ENCODE assay signal across 2 cellular contexts in the genomic region with DNA sequence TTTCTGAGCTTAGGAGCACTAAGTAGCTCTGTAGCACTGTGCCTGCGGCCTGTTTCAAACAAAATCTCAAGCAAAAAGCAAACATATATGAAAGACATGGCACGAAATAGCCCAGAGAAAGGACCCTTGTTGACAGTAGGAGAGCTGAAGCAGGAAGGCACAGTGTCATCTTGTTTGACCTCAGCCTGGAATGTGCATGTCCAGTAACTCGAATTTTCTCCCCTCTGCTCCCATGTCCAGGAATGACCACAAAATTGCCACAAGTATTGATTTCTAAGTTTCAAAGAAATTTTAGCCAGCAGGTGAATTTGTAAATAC.
TF ChIP-seq lines count a peak whose summit lies in the region.

No MANE protein-coding gene starts in this region.

TF ChIP-seq in IMR-90, 13 proteins besides CTCF, POLR2A, EP300 and RAD21:
- TF ChIP-seq NFE2L2 (IDR thresholded peaks at IDR 0.05; ENCODE audit: low read depth, low read length) (no peak), MAFK (IDR thresholded peaks at IDR 0.05; ENCODE audit: low read depth, low read length) (no peak), MXI1 (IDR thresholded peaks at IDR 0.05; ENCODE audit: borderline replicate concordance, low read depth, low read length) (no peak)

TF ChIP-seq in liver, 16 proteins besides CTCF, POLR2A, EP300 and RAD21:
- TF ChIP-seq MAX (IDR thresholded peaks at IDR 0.05): no peak
- peak; percentile 28 for TF ChIP-seq NR2F2 (IDR thresholded peaks at IDR 0.05)
- TF ChIP-seq, protein P1, sequence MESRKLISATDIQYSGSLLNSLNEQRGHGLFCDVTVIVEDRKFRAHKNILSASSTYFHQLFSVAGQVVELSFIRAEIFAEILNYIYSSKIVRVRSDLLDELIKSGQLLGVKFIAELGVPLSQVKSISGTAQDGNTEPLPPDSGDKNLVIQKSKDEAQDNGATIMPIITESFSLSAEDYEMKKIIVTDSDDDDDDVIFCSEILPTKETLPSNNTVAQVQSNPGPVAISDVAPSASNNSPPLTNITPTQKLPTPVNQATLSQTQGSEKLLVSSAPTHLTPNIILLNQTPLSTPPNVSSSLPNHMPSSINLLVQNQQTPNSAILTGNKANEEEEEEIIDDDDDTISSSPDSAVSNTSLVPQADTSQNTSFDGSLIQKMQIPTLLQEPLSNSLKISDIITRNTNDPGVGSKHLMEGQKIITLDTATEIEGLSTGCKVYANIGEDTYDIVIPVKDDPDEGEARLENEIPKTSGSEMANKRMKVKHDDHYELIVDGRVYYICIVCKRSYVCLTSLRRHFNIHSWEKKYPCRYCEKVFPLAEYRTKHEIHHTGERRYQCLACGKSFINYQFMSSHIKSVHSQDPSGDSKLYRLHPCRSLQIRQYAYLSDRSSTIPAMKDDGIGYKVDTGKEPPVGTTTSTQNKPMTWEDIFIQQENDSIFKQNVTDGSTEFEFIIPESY (IDR thresholded peaks at IDR 0.05): no peak
- TF ChIP-seq RXRA (IDR thresholded peaks at IDR 0.05): peak; percentile 64 to 69
- TF ChIP-seq HNF4A (conservative IDR thresholded peaks at IDR 0.05): peak; percentile 35 to 48
- peak; percentile 52 for TF ChIP-seq SP1 (IDR thresholded peaks at IDR 0.05)
- peak; percentile 20 for TF ChIP-seq FOXA2 (IDR thresholded peaks at IDR 0.05)
- TF ChIP-seq, protein P2, sequence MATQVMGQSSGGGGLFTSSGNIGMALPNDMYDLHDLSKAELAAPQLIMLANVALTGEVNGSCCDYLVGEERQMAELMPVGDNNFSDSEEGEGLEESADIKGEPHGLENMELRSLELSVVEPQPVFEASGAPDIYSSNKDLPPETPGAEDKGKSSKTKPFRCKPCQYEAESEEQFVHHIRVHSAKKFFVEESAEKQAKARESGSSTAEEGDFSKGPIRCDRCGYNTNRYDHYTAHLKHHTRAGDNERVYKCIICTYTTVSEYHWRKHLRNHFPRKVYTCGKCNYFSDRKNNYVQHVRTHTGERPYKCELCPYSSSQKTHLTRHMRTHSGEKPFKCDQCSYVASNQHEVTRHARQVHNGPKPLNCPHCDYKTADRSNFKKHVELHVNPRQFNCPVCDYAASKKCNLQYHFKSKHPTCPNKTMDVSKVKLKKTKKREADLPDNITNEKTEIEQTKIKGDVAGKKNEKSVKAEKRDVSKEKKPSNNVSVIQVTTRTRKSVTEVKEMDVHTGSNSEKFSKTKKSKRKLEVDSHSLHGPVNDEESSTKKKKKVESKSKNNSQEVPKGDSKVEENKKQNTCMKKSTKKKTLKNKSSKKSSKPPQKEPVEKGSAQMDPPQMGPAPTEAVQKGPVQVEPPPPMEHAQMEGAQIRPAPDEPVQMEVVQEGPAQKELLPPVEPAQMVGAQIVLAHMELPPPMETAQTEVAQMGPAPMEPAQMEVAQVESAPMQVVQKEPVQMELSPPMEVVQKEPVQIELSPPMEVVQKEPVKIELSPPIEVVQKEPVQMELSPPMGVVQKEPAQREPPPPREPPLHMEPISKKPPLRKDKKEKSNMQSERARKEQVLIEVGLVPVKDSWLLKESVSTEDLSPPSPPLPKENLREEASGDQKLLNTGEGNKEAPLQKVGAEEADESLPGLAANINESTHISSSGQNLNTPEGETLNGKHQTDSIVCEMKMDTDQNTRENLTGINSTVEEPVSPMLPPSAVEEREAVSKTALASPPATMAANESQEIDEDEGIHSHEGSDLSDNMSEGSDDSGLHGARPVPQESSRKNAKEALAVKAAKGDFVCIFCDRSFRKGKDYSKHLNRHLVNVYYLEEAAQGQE (IDR thresholded peaks at IDR 0.05): no peak
